Comparison of ENCODE assay signal across 17 cellular contexts in the genomic region with DNA sequence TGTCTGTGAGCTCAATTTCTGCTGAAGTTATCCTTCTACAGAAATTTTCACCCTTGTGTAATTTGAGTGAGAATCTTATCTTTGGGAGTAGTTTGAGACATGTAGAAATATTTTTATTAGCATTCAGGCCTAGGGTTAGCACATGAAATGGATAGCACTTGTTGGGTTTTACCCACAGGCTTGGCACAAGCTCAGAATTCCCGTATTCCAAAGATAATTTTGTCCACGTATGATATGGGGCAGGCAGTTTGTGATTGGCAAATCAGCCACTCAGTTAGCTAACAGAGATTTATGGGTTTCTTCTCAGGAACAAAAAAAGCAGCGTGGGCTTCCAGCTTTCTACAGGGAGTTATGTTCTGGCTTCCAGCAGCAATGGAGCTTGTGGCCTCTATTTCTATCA.
DNase-seq lines count a peak whose midpoint lies in the region; ATAC-seq and TF ChIP-seq lines count a peak whose summit lies in the region.
"Had no signal": no experiment of that assay in that cellular context is flagged by ENCODE, and none has a peak within 500 bp of the region (broad histone marks: within the 10 kb centered on the region; RNA-seq: fewer than 3 reads in every experiment).

No MANE protein-coding gene starts in this region.

- in situ Hi-C loops in mammary epithelial cell (cut with MboI; ENCODE audit: low sequenced_read_pairs in 2 of 2) = no loop called here

- TF ChIP-seq CTCF in OCI-LY3 (IDR thresholded peaks at IDR 0.05; ENCODE audit: low read depth, low read length) (no peak), mammary epithelial cell (conservative IDR thresholded peaks at IDR 0.05 in 1 of 2, IDR thresholded peaks at IDR 0.05 in 1 of 2; ENCODE audit: extremely low read depth in 1 of 2, insufficient read depth in 1 of 2, low read depth in 1 of 2, low read length in 2 of 2) (no peak), fibroblast of villous mesenchyme (IDR thresholded peaks at IDR 0.05; ENCODE audit: insufficient read depth, low read depth, low read length) (no peak), coronary artery (IDR thresholded peaks at IDR 0.05) (no peak)

- H2AFZ ChIP-seq in OCI-LY3 (ENCODE audit: low read depth, low read length) (peak overlapping the region; percentile 39; the same call in 1 of the 2 replicates), mammary epithelial cell (ENCODE audit: low read depth, low read length) (peak overlapping the region; percentile 58)
- H2AFZ ChIP-seq: GM23248 had no signal

- H3K9me3 ChIP-seq in MG63 = no peaks in the 10 kb centered on the region
- no peaks in the 10 kb centered on the region for H3K9me3 ChIP-seq in OCI-LY3 (ENCODE audit: insufficient read depth, low read length)
- no peaks in the 10 kb centered on the region for H3K9me3 ChIP-seq in mammary epithelial cell (replicated peaks; ENCODE audit: insufficient read depth, low read length)
- H3K9me3 ChIP-seq: HAP-1 had no signal

- BruUV-seq in mammary epithelial cell (replicated peaks; lab: Mats Ljungman, UMichigan) = no TSS peak

- CTCF ChIA-PET in mammary epithelial cell (lab: Charles Lee; ENCODE audit: low non-redundant PET) = no interaction called here

- ATAC-seq in HG03342 (IDR thresholded peaks at IDR 0.05; ENCODE audit: unreplicated experiment) = no peak
- ATAC-seq: HepG2 had no signal

- H3K27me3 ChIP-seq in MG63 (no peaks in the 10 kb centered on the region), OCI-LY3 (ENCODE audit: low read depth, low read length) (no peaks in the 10 kb centered on the region), mammary epithelial cell (ENCODE audit: insufficient read depth, low read length) (no peaks in the 10 kb centered on the region)

- intact Hi-C loops in mammary epithelial cell (cut with micrococcal nuclease) = no loop called here

- no peaks in the 10 kb centered on the region for H4K20me1 ChIP-seq in OCI-LY3 (ENCODE audit: insufficient read depth, low read length)
- no peaks in the 10 kb centered on the region for H4K20me1 ChIP-seq in mammary epithelial cell (ENCODE audit: insufficient read depth, low read length)

- no peaks in the 10 kb centered on the region for H3K36me3 ChIP-seq in MG63
- H3K36me3 ChIP-seq in OCI-LY3 (replicated peaks; ENCODE audit: low read depth, low read length) = no peaks in the 10 kb centered on the region
- H3K36me3 ChIP-seq in mammary epithelial cell (ENCODE audit: insufficient read depth, low read length) = no peaks in the 10 kb centered on the region
- H3K36me3 ChIP-seq: HAP-1 had no signal

- no peak overlapping the region for H3K4me2 ChIP-seq in OCI-LY3 (ENCODE audit: low read length)
- peak overlapping the region; percentile 12 for H3K4me2 ChIP-seq in mammary epithelial cell (ENCODE audit: insufficient read depth, low read depth, low read length)

- 37% methylated on average over 3 of the region's 3 CpGs for WGBS in mammary epithelial cell (ENCODE audit: low coverage, missing lambda C conversion rate)

- H3K27ac ChIP-seq in OCI-LY3 (ENCODE audit: low read length) (no peak overlapping the region), mammary epithelial cell (ENCODE audit: insufficient read depth, low read depth, low read length) (no peak overlapping the region), coronary artery (no peak overlapping the region)
- H3K27ac ChIP-seq: C4-2B, GM23248 had no signal

- DNase-seq in MG63 (peak; percentile 0), mammary epithelial cell (no peak), fibroblast of villous mesenchyme (ENCODE audit: low read depth) (peak; percentile 20), glomerular visceral epithelial cell (ENCODE audit: extremely low spot score) (no peak), coronary artery (ENCODE audit: low spot score) (no peak), NCI-H1092 treated with DMSO at 0.1 percent for 48 hours (lab: John Stamatoyannopoulos, UW) (no peak)
- DNase-seq: AML-193; CD4-positive, alpha-beta memory T cell; DMS153; DMS79; GDM1; GM23248 had no signal

- peak overlapping the region; percentile 18 for H3K4me3 ChIP-seq in MG63
- no peak overlapping the region for H3K4me3 ChIP-seq in OCI-LY3 (ENCODE audit: low read length)
- no peak overlapping the region for H3K4me3 ChIP-seq in mammary epithelial cell (replicated peaks in 1 of 3; ENCODE audit: insufficient read depth in 1 of 3, low read depth in 2 of 3, low read length in 3 of 3)
- no peak overlapping the region for H3K4me3 ChIP-seq in fibroblast of villous mesenchyme (ENCODE audit: low read depth, low read length)
- H3K4me3 ChIP-seq in coronary artery = no peak overlapping the region
- H3K4me3 ChIP-seq: GM23248, HAP-1 had no signal

- dilution Hi-C loops in mammary epithelial cell (cut with HindIII; ENCODE audit: low sequenced_read_pairs) = no loop called here

- H3K9ac ChIP-seq in OCI-LY3 (ENCODE audit: low read length) = no peak overlapping the region
- no peak overlapping the region for H3K9ac ChIP-seq in mammary epithelial cell (ENCODE audit: insufficient read depth, low read length)
- H3K9ac ChIP-seq: GM23248 had no signal

- no peaks in the 10 kb centered on the region for H3K79me2 ChIP-seq in OCI-LY3 (ENCODE audit: low read length)
- no peaks in the 10 kb centered on the region for H3K79me2 ChIP-seq in mammary epithelial cell (ENCODE audit: insufficient read depth, low read length)

- H3K4me1 ChIP-seq in OCI-LY3 (ENCODE audit: low read length) (peaks cover 7% of the 10 kb centered on the region; the same call in 1 of the 2 replicates), mammary epithelial cell (ENCODE audit: insufficient read depth, low read length) (no peaks in the 10 kb centered on the region)

Comparison
In these comparisons a context has a peak if more than half of its experiments do, and no peak if none do; other contexts are left out.
1. DNase-seq: peak in MG63 (single experiment) and fibroblast of villous mesenchyme (single experiment); none in mammary epithelial cell (single experiment), glomerular visceral epithelial cell (single experiment), coronary artery (single experiment) and NCI-H1092 treated with DMSO at 0.1 percent for 48 hours (single experiment).